8 cellular contexts compared by ENCODE assay signal in the genomic region with DNA sequence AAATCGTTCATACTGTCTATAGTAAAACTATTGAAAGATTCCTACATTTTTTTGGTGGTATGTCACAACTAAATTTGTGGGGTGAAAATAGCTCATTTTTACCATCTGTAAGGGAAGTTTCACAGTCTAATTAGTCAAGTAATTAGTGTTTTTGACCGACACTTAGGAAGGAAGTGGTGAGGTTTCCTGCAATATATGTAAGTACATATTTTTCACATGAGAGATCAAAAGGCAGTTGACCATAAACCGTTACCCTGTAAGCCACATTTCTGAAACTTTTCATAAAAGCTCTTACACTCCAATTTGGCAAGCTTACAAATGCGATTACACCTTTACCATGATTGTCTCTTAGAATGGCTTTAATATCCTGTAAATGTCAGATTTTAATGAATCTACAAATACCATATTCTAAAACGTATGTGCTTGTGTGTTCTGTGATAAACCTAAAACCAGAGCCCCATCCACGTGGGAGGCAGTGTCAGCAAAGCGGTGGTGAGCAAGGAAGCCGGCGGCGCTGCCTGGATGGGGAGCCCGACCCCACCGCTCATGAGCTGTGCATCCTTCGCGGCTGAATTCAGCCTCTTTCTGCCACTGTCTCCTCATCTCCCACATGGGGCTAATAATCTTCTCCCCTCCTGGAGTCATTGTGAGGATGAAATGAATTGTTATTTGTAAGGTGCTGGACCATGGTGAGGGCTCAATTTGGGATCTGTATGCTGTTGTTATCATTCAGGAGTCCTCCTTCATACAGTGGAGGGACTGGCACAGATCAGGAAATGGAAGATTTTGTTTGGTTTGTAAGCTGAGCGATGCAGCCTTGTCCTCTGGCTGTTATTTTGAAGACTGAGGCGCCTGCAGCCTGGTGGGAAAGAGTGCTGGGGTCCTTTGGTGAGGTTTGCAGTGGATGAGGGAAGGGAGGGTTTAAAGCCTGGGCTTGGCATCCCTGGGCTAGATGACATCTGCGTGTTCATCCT. TPM values are rescaled to one million over a fixed set of nuclear protein-coding genes. Genes with fewer than 3 reads are reported as not detected.
DNase-seq lines count a peak whose midpoint lies in the region; ATAC-seq, FAIRE-seq and TF ChIP-seq lines count a peak whose summit lies in the region.
"Not testable (repeated sequence)": the region's sequence is repeated elsewhere in the genome, so short reads cannot be mapped to it uniquely, and the experiment has no call there.

No MANE protein-coding gene starts in this region.

- H3K36me3 Mint-ChIP-seq in activated CD8-positive, alpha-beta T cell treated with anti-CD3 and anti-CD28 coated beads for 36 hours (ENCODE audit: low read depth); activated naive CD4-positive, alpha-beta T cell treated with anti-CD3 and anti-CD28 coated beads, Interleukin-2, amount 50 U/mL, for 72 hours: not testable (repeated sequence)

- H3K27me3 ChIP-seq in OCI-LY1 (ENCODE audit: insufficient read depth, low read length); small intestine (ENCODE audit: control insufficient read depth in 2 of 2, insufficient read depth in 2 of 2, low read length in 2 of 2): not testable (repeated sequence)

- 52 to 89% (median 57%) methylated on average over 12 to 13 of the region's 17 CpGs for WGBS in small intestine, 3 donors

- not testable (repeated sequence) for H3K27ac ChIP-seq in OCI-LY1 (ENCODE audit: low read depth, low read length, poor library complexity, severe bottlenecking)
- peak overlapping the region in 1 of 2 donors; percentile 16 for H3K27ac ChIP-seq in small intestine (ENCODE audit: low read depth in 1 of 2, low read length in 1 of 2)

- not testable (repeated sequence) for H3K9ac ChIP-seq in OCI-LY1 (ENCODE audit: low read length)

- H3K4me1 Mint-ChIP-seq in activated CD8-positive, alpha-beta T cell treated with anti-CD3 and anti-CD28 coated beads for 36 hours (ENCODE audit: low read depth), result peaks cover 21% of the 10 kb centered on the region
- H3K4me1 Mint-ChIP-seq in stimulated activated naive CD8-positive, alpha-beta T cell treated with anti-CD3 and anti-CD28 coated beads, Interleukin-15, amount 100 ng/mL, for 72 hours, result peaks cover 34% of the 10 kb centered on the region

- H3K79me2 ChIP-seq in OCI-LY1 (ENCODE audit: insufficient read depth, low read length), result not testable (repeated sequence)

- intact Hi-C loops in activated CD8-positive, alpha-beta T cell treated with anti-CD3 and anti-CD28 coated beads for 36 hours (cut with micrococcal nuclease), result not testable (repeated sequence)

- H3K9me3 Mint-ChIP-seq in activated CD8-positive, alpha-beta T cell treated with anti-CD3 and anti-CD28 coated beads for 36 hours; activated naive CD4-positive, alpha-beta T cell treated with anti-CD3 and anti-CD28 coated beads, Interleukin-2, amount 50 U/mL, for 72 hours; stimulated activated naive CD8-positive, alpha-beta T cell treated with anti-CD3 and anti-CD28 coated beads, Interleukin-15, amount 100 ng/mL, for 72 hours: not testable (repeated sequence)

- TF ChIP-seq CTCF in OCI-LY1 (IDR thresholded peaks at IDR 0.05; ENCODE audit: low read length); activated CD8-positive, alpha-beta T cell treated with anti-CD3 and anti-CD28 coated beads for 36 hours (IDR thresholded peaks at IDR 0.05): not testable (repeated sequence)

- not testable (repeated sequence) for H3F3A ChIP-seq in OCI-LY1 (ENCODE audit: insufficient read depth, low read length)

- not testable (repeated sequence) for H3K9me2 ChIP-seq in OCI-LY1 (ENCODE audit: low read depth, low read length)

- not testable (repeated sequence) for H4K20me1 ChIP-seq in OCI-LY1 (ENCODE audit: insufficient read depth, low read length)

- peaks cover 23% of the 10 kb centered on the region for H3K4me1 ChIP-seq in OCI-LY1 (ENCODE audit: insufficient read depth, low read length, severe bottlenecking)
- not testable (repeated sequence) for H3K4me1 ChIP-seq in small intestine (ENCODE audit: control insufficient read depth in 2 of 2, insufficient read depth in 1 of 2, low read depth in 1 of 2, low read length in 1 of 2)

- not testable (repeated sequence) for H3K36me3 ChIP-seq in OCI-LY1 (ENCODE audit: insufficient read depth, low read length); small intestine (ENCODE audit: control insufficient read depth in 2 of 2, insufficient read depth in 2 of 2, low read length in 2 of 2)

- not testable (repeated sequence) for FAIRE-seq in small intestine (lab: Jason Lieb, UNC)

- H3K4me3 Mint-ChIP-seq in activated CD8-positive, alpha-beta T cell treated with anti-CD3 and anti-CD28 coated beads for 36 hours, result peak overlapping the region; percentile 55
- peak overlapping the region; percentile 64 to 65 for H3K4me3 Mint-ChIP-seq in stimulated activated naive CD8-positive, alpha-beta T cell treated with anti-CD3 and anti-CD28 coated beads, Interleukin-15, amount 100 ng/mL, for 72 hours

- ATAC-seq in GM18505 (IDR thresholded peaks at IDR 0.05; ENCODE audit: unreplicated experiment) (peak; percentile 68), GM19463 (IDR thresholded peaks at IDR 0.05; ENCODE audit: unreplicated experiment) (peak; percentile 81), HG03159 (IDR thresholded peaks at IDR 0.05; ENCODE audit: unreplicated experiment) (peak; percentile 50)
- ATAC-seq in activated CD8-positive, alpha-beta T cell treated with anti-CD3 and anti-CD28 coated beads for 36 hours, result peak; percentile 88
- ATAC-seq in activated naive CD4-positive, alpha-beta T cell treated with anti-CD3 and anti-CD28 coated beads, Interleukin-2, amount 50 U/mL, for 72 hours, result peak; percentile 79 to 84
- ATAC-seq in stimulated activated naive CD8-positive, alpha-beta T cell treated with anti-CD3 and anti-CD28 coated beads, Interleukin-15, amount 100 ng/mL, for 72 hours, result peak; percentile 94

- H3K9me3 ChIP-seq in OCI-LY1 (ENCODE audit: low read length); small intestine (ENCODE audit: control insufficient read depth, low read depth): not testable (repeated sequence)

- not testable (repeated sequence) for TF ChIP-seq POLR2A in GM18505 (IDR thresholded peaks at IDR 0.05; ENCODE audit: borderline replicate concordance, extremely low read depth, insufficient read depth, insufficient read length)

- POLR2A ChIA-PET in activated CD8-positive, alpha-beta T cell treated with anti-CD3 and anti-CD28 coated beads for 36 hours (lab: Charles Lee), result not testable (repeated sequence)

- DNase-seq in activated CD8-positive, alpha-beta T cell treated with anti-CD3 and anti-CD28 coated beads for 36 hours, result peak; percentile 74
- peak in 1 of 2 donors; percentile 14 for DNase-seq in activated naive CD4-positive, alpha-beta T cell treated with anti-CD3 and anti-CD28 coated beads, Interleukin-2, amount 50 U/mL, for 72 hours (ENCODE audit: low spot score in 2 of 2)
- peak; percentile 9 for DNase-seq in small intestine
- peak; percentile 37 to 48 for DNase-seq in stimulated activated naive CD8-positive, alpha-beta T cell treated with anti-CD3 and anti-CD28 coated beads, Interleukin-15, amount 100 ng/mL, for 72 hours

- H3K27ac Mint-ChIP-seq in activated CD8-positive, alpha-beta T cell treated with anti-CD3 and anti-CD28 coated beads for 36 hours, result peak overlapping the region; percentile 70
- H3K27ac Mint-ChIP-seq in activated naive CD4-positive, alpha-beta T cell treated with anti-CD3 and anti-CD28 coated beads, Interleukin-2, amount 50 U/mL, for 72 hours; stimulated activated naive CD8-positive, alpha-beta T cell treated with anti-CD3 and anti-CD28 coated beads, Interleukin-15, amount 100 ng/mL, for 72 hours: not testable (repeated sequence)

- CTCF ChIA-PET in activated CD8-positive, alpha-beta T cell treated with anti-CD3 and anti-CD28 coated beads for 36 hours (lab: Charles Lee), result not testable (repeated sequence)

- H3K4me2 ChIP-seq in OCI-LY1 (ENCODE audit: low read length), result peak overlapping the region; percentile 47; the same call in 1 of the 2 replicates

- not testable (repeated sequence) for H2AFZ ChIP-seq in OCI-LY1 (ENCODE audit: low read length)

- peak overlapping the region; percentile 19 for H3K4me3 ChIP-seq in OCI-LY1 (ENCODE audit: low read depth, low read length, poor library complexity, severe bottlenecking)
- not testable (repeated sequence) for H3K4me3 ChIP-seq in small intestine (ENCODE audit: low read depth in 1 of 2, low read length in 2 of 2)

- H3K27me3 Mint-ChIP-seq in activated CD8-positive, alpha-beta T cell treated with anti-CD3 and anti-CD28 coated beads for 36 hours, result peaks cover 18% of the 10 kb centered on the region
- peaks cover 26% of the 10 kb centered on the region for H3K27me3 Mint-ChIP-seq in stimulated activated naive CD8-positive, alpha-beta T cell treated with anti-CD3 and anti-CD28 coated beads, Interleukin-15, amount 100 ng/mL, for 72 hours

RNA-seq across cellular contexts. Expression of a gene that starts 26.6 kb away (rescaled TPM):
- 1 to 10 TPM; 8.1 to 8.2 TPM for total RNA-seq in activated CD8-positive, alpha-beta T cell treated with anti-CD3 and anti-CD28 coated beads for 36 hours
- 10 to 100 TPM; 11.2 to 15.0 TPM for total RNA-seq in activated naive CD4-positive, alpha-beta T cell treated with anti-CD3 and anti-CD28 coated beads, Interleukin-2, amount 50 U/mL, for 72 hours
- polyA plus RNA-seq in small intestine, result 1 to 10 TPM; 1.9 to 4.2 (median 2.5) TPM

RNA-seq across cellular contexts. Expression of a gene that starts 29.7 kb away (rescaled TPM):
- under 1 TPM; 0.36 to 0.51 TPM for total RNA-seq in activated CD8-positive, alpha-beta T cell treated with anti-CD3 and anti-CD28 coated beads for 36 hours
- under 1 TPM; 0.18 to 0.23 TPM for total RNA-seq in activated naive CD4-positive, alpha-beta T cell treated with anti-CD3 and anti-CD28 coated beads, Interleukin-2, amount 50 U/mL, for 72 hours
- polyA plus RNA-seq in small intestine, result 1 to 10 TPM in 1 of 3 donors, under 1 TPM in 1, not detected in 1; 0.81 to 1.0 TPM
